In the genomic region with DNA sequence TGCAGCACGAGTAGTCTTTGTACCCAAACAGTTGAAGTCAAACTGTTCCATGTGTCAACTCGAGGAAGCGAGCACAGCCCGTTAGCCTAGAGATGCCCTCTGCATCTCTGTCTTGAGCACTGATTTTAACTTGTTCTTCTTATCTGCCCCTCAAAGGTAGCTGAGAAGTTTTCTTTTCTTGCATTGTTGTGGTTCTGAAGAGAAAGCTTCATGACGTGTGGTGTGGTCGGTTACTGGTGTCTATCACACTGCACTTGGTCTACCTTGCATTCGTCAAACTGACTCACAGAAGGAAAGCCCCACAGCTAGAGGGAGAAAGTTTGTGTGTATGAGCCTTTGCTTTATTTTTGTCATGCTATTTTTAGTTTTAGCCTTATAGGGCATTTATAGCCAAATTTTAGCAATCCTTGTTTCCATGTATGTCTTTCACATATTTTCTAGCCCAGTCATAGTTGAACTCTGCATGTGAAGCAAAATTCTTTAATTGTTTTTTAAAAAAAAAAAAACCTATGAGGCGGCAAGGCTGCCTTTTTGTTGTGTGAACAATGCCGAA, we compare ENCODE assay signal across 9 cellular contexts.
A peak's percentile ranks its signal among the peaks of the same experiment; 100 is the strongest.
DNase-seq lines count a peak whose midpoint lies in the region; ATAC-seq and TF ChIP-seq lines count a peak whose summit lies in the region.
"Had no signal": no experiment of that assay in that cellular context is flagged by ENCODE, and none has a peak within 500 bp of the region (broad histone marks: within the 10 kb centered on the region; RNA-seq: fewer than 3 reads in every experiment).

No MANE protein-coding gene starts in this region.

- H3K9me2 ChIP-seq in MM.1S (replicated peaks; ENCODE audit: insufficient read depth, low read length): no peaks in the 10 kb centered on the region

- intact Hi-C loops in naive thymus-derived CD4-positive, alpha-beta T cell (cut with micrococcal nuclease): loop anchor here in 1 of 2 donors (2.0 to 5.0 kb wide), 2 partner anchors 114 to 1334 kb away; partner anchors contain the start of gene JAG1

- ATAC-seq in HG03103 (IDR thresholded peaks at IDR 0.05; ENCODE audit: low read depth, unreplicated experiment): peak; percentile 80
- peak; percentile 100 for ATAC-seq in activated T-helper 17 cell treated with anti-CD3 and anti-CD28 coated beads, Interleukin-2, amount 50 U/mL, for 72 hours (replicated peaks)
- ATAC-seq in naive thymus-derived CD4-positive, alpha-beta T cell: peak; percentile 78

- H3K27ac ChIP-seq in naive thymus-derived CD4-positive, alpha-beta T cell (ENCODE audit: low read depth, low read length): no peak overlapping the region
- H3K27ac ChIP-seq in MM.1S (ENCODE audit: low read length): no peak overlapping the region
- H3K27ac ChIP-seq: C4-2B had no signal

- POLR2A ChIA-PET in naive thymus-derived CD4-positive, alpha-beta T cell (lab: Charles Lee): no interaction called here

- peak overlapping the region; percentile 2 for H3K4me3 Mint-ChIP-seq in activated T-helper 17 cell treated with anti-CD3 and anti-CD28 coated beads, Interleukin-2, amount 50 U/mL, for 72 hours
- H3K4me3 Mint-ChIP-seq in naive thymus-derived CD4-positive, alpha-beta T cell: peak overlapping the region in 1 of 10 donors; percentile 57

- no peak for TF ChIP-seq CTCF in MM.1S (IDR thresholded peaks at IDR 0.05; ENCODE audit: low read length)

- H3K9me3 ChIP-seq in naive thymus-derived CD4-positive, alpha-beta T cell (ENCODE audit: control insufficient read depth in 2 of 3, low read length in 3 of 3): no peaks in the 10 kb centered on the region
- H3K9me3 ChIP-seq in MM.1S (replicated peaks; ENCODE audit: insufficient read depth, low read length): no peaks in the 10 kb centered on the region

- H3K4me1 ChIP-seq in naive thymus-derived CD4-positive, alpha-beta T cell (ENCODE audit: control insufficient read depth in 2 of 2, insufficient read depth in 2 of 2, low read length in 2 of 2): no peaks in the 10 kb centered on the region
- H3K4me1 ChIP-seq in MM.1S (ENCODE audit: low read length): no peaks in the 10 kb centered on the region

- H3K27me3 ChIP-seq in naive thymus-derived CD4-positive, alpha-beta T cell (ENCODE audit: control insufficient read depth in 2 of 2, insufficient read depth in 2 of 2, low read length in 2 of 2): no peaks in the 10 kb centered on the region
- no peaks in the 10 kb centered on the region for H3K27me3 ChIP-seq in MM.1S (replicated peaks; ENCODE audit: insufficient read depth, low read length)

- H3K4me1 Mint-ChIP-seq in activated T-helper 17 cell treated with anti-CD3 and anti-CD28 coated beads, Interleukin-2, amount 50 U/mL, for 72 hours: no peaks in the 10 kb centered on the region
- H3K4me1 Mint-ChIP-seq in naive thymus-derived CD4-positive, alpha-beta T cell: peaks cover 5 to 36% (median 13%) of the 10 kb centered on the region in 7 donors

- CTCF ChIA-PET in naive thymus-derived CD4-positive, alpha-beta T cell (lab: Charles Lee): no interaction called here

- H3K9ac ChIP-seq in MM.1S (ENCODE audit: low read length): no peak overlapping the region

- H3K79me2 ChIP-seq in MM.1S (ENCODE audit: low read length): no peaks in the 10 kb centered on the region

- H3F3A ChIP-seq in MM.1S (ENCODE audit: insufficient read depth, low read length): no peaks in the 10 kb centered on the region

- no peaks in the 10 kb centered on the region for H3K27me3 Mint-ChIP-seq in activated T-helper 17 cell treated with anti-CD3 and anti-CD28 coated beads, Interleukin-2, amount 50 U/mL, for 72 hours
- peaks cover 0 to 2% (median 0%) of the 10 kb centered on the region in 5 donors for H3K27me3 Mint-ChIP-seq in naive thymus-derived CD4-positive, alpha-beta T cell

- H2AFZ ChIP-seq in MM.1S (ENCODE audit: low read length): no peak overlapping the region

- H3K4me3 ChIP-seq in naive thymus-derived CD4-positive, alpha-beta T cell (ENCODE audit: low read length): no peak overlapping the region
- no peak overlapping the region for H3K4me3 ChIP-seq in MM.1S (ENCODE audit: low read length)

- DNase-seq in activated CD4-positive, alpha-beta T cell treated with anti-CD3 and anti-CD28 coated beads for 48 hours: peak; percentile 55
- DNase-seq in activated CD4-positive, alpha-beta T cell treated with anti-CD3 and anti-CD28 coated beads for 1 hour: no peak
- DNase-seq in naive thymus-derived CD4-positive, alpha-beta T cell: peak in 5 of 9 donors; percentile 4 to 45 (median 11)
- DNase-seq in DMS153 (lab: John Stamatoyannopoulos, UW): no peak
- DNase-seq in globus pallidus (ENCODE audit: low spot score): no peak
- no peak for DNase-seq in MM.1S

- H3K4me2 ChIP-seq in MM.1S (ENCODE audit: low read depth, low read length): no peak overlapping the region

- H4K20me1 ChIP-seq in MM.1S (ENCODE audit: insufficient read depth, low read length): no peaks in the 10 kb centered on the region

- no peaks in the 10 kb centered on the region for H3K36me3 ChIP-seq in naive thymus-derived CD4-positive, alpha-beta T cell (ENCODE audit: control insufficient read depth in 2 of 3, insufficient read depth in 3 of 3, low read length in 3 of 3)
- no peaks in the 10 kb centered on the region for H3K36me3 ChIP-seq in MM.1S (replicated peaks; ENCODE audit: insufficient read depth, low read length)

- peaks cover 36% of the 10 kb centered on the region for H3K36me3 Mint-ChIP-seq in activated T-helper 17 cell treated with anti-CD3 and anti-CD28 coated beads, Interleukin-2, amount 50 U/mL, for 72 hours (ENCODE audit: low read depth)
- peaks cover 11 to 61% (median 37%) of the 10 kb centered on the region in 5 donors for H3K36me3 Mint-ChIP-seq in naive thymus-derived CD4-positive, alpha-beta T cell

- no peak overlapping the region for H3K27ac Mint-ChIP-seq in activated T-helper 17 cell treated with anti-CD3 and anti-CD28 coated beads, Interleukin-2, amount 50 U/mL, for 72 hours
- peak overlapping the region in 4 of 9 donors; percentile 18 to 45 (median 26) for H3K27ac Mint-ChIP-seq in naive thymus-derived CD4-positive, alpha-beta T cell

- H3K9me3 Mint-ChIP-seq in activated T-helper 17 cell treated with anti-CD3 and anti-CD28 coated beads, Interleukin-2, amount 50 U/mL, for 72 hours: no peaks in the 10 kb centered on the region
- H3K9me3 Mint-ChIP-seq in naive thymus-derived CD4-positive, alpha-beta T cell: peaks cover 0 to 7% (median 0%) of the 10 kb centered on the region in 11 donors

Comparison
In these comparisons a context has a peak if more than half of its experiments do, and no peak if none do; other contexts are left out.
1. DNase-seq: peak in activated CD4-positive, alpha-beta T cell treated with anti-CD3 and anti-CD28 coated beads for 48 hours (single experiment) and naive thymus-derived CD4-positive, alpha-beta T cell (5 of 9); none in activated CD4-positive, alpha-beta T cell treated with anti-CD3 and anti-CD28 coated beads for 1 hour (single experiment), DMS153 (single experiment), globus pallidus (single experiment) and MM.1S (single experiment).
2. Peak in every context shown above with its lines, with median percentiles within 50 percentile points of each other: ATAC-seq.